In the genomic region with DNA sequence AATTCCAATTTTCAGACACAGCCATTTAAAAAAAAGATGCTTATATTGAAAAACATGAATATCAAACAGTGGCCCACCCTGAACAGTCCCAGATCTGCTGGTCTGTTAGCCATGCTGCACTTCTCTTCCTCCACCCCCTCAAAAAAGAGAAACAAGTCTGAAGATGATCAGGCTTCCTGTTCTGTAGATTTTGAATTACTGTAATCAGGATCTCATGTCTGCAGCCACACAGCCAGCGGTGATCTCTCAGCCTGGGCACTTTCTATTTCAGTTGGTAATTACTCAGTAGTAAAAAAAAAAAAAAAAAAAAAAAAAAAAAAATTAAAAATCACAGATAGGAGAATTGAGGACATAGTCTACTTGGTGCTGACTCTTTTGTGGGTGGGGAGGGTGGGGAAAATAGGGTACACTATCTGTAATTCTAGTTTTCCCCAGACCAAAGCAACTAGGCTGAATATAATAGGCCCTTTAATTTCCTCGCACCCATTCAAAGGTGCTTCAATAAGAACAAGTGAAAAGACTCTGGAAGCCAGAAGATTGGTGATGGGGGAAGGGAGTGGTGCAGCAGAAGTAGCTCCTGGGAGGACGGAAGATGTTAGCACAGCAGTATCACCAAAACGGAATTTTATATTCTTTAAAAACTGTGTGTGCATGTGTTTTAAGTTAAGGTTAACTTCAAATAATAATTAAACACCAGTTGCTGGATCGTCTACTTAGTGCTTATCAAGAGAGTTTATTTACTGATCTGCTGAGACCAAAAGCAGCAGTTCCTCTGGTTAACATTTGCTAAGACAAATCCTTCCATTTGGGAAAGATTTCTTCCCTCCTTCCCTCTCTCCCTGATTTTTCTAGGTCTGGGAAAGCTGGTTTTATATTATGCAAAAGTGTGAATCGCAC, we compare ENCODE assay signal across 1 cellular context.
TF ChIP-seq lines count a peak whose summit lies in the region.

No MANE protein-coding gene starts in this region.

TF ChIP-seq in H1, 55 proteins besides CTCF, POLR2A, EP300 and RAD21:
- TF ChIP-seq JUND (IDR thresholded peaks at IDR 0.05; ENCODE audit: low read length) = no peak
- no peak for TF ChIP-seq TEAD4 (IDR thresholded peaks at IDR 0.05; ENCODE audit: low read depth, low read length)
- no peak for TF ChIP-seq TCF12 (IDR thresholded peaks at IDR 0.05; ENCODE audit: low read depth, low read length)
TF ChIP-seq in H1: peak in this region for 0.
